9 cellular contexts compared by ENCODE assay signal in the genomic region with DNA sequence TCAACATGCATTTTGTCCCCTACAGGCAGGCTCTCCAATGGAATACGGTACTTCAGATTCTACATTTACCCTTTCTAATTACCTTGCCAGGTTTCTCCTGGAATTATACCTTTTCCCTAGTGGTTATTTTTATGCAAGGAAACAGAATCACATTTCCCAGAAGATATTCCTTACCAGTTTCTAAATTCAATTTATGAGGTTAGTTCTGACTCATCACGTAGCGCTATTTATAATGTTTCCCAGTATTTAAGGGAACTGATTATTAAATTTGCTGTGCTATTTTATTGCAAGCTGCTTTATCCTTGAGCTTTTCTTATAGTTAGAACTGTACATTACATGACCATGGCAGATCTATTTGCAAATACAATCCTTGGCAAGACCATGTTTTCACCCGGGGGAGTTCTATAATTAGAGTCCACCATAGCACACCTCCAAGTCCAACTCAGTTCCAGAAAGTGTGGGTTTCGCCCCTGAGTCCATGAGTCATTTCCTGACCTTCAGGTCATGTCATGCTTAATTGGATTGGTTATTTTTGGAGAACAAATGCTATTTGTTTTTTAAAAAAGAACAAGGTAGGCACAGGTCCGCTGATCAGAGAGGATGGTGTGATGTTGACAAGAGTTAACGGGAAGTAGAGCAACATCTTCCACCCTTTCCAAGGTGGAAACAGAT.
A peak's percentile ranks its signal among the peaks of the same experiment; 100 is the strongest.
DNase-seq lines count a peak whose midpoint lies in the region; ATAC-seq and TF ChIP-seq lines count a peak whose summit lies in the region.
"Had no signal": no experiment of that assay in that cellular context is flagged by ENCODE, and none has a peak within 500 bp of the region (broad histone marks: within the 10 kb centered on the region; RNA-seq: fewer than 3 reads in every experiment).

No MANE protein-coding gene starts in this region.

- POLR2A ChIA-PET in WTC11 (lab: Charles Lee), result no interaction called here

- peak overlapping the region; percentile 41 for H3K27ac Mint-ChIP-seq in activated T-helper 17 cell treated with anti-CD3 and anti-CD28 coated beads, Interleukin-2, amount 50 U/mL, for 72 hours
- H3K27ac Mint-ChIP-seq in activated T-helper 2 cell treated with anti-CD3 and anti-CD28 coated beads, Interferon-gamma antibody, Interleukin-2, Interleukin-4, amounts not matched to agents 10 μg/mL and 5 μg/mL and 100 μg/mL, durations not matched to agents 14 hours and 24 hours and 36 hours, result no peak overlapping the region
- H3K27ac Mint-ChIP-seq in WTC11, result no peak overlapping the region
- H3K27ac Mint-ChIP-seq: nephron had no signal

- H3K27ac ChIP-seq in gastrocnemius medialis, result peak overlapping the region; percentile 88 to 92 (median 90)

- DNase-seq in gastrocnemius medialis (peak in 1 of 2 donors; percentile 50), OCI-M2 (lab: John Stamatoyannopoulos, UW; ENCODE audit: unreplicated experiment) (no peak), anterior cingulate cortex (lab: John Stamatoyannopoulos, UW) (no peak), WTC11 (ENCODE audit: low spot score) (no peak)
- no peak for DNase-seq in activated T-helper 2 cell treated with anti-CD3 and anti-CD28 coated beads, Interferon-gamma antibody, Interleukin-2, Interleukin-4, amounts not matched to agents 10 μg/mL and 5 μg/mL and 100 μg/mL, durations not matched to agents 14 hours and 24 hours and 36 hours (ENCODE audit: low spot score)

- peaks cover 19% of the 10 kb centered on the region for H3K27me3 Mint-ChIP-seq in activated T-helper 17 cell treated with anti-CD3 and anti-CD28 coated beads, Interleukin-2, amount 50 U/mL, for 72 hours
- no peaks in the 10 kb centered on the region for H3K27me3 Mint-ChIP-seq in activated T-helper 2 cell treated with anti-CD3 and anti-CD28 coated beads, Interferon-gamma antibody, Interleukin-2, Interleukin-4, amounts not matched to agents 10 μg/mL and 5 μg/mL and 100 μg/mL, durations not matched to agents 14 hours and 24 hours and 36 hours (ENCODE audit: low read depth)
- H3K27me3 Mint-ChIP-seq in WTC11 (ENCODE audit: low read depth), result no peaks in the 10 kb centered on the region

- H3K4me1 ChIP-seq in gastrocnemius medialis, result peaks cover 41 to 55% of the 10 kb centered on the region in 2 donors

- H3K36me3 Mint-ChIP-seq in activated T-helper 17 cell treated with anti-CD3 and anti-CD28 coated beads, Interleukin-2, amount 50 U/mL, for 72 hours (ENCODE audit: low read depth), result no peaks in the 10 kb centered on the region
- no peaks in the 10 kb centered on the region for H3K36me3 Mint-ChIP-seq in activated T-helper 2 cell treated with anti-CD3 and anti-CD28 coated beads, Interferon-gamma antibody, Interleukin-2, Interleukin-4, amounts not matched to agents 10 μg/mL and 5 μg/mL and 100 μg/mL, durations not matched to agents 14 hours and 24 hours and 36 hours (ENCODE audit: low read depth)
- H3K36me3 Mint-ChIP-seq in WTC11, result peaks cover 16% of the 10 kb centered on the region

- peaks cover 7% of the 10 kb centered on the region for H3K4me1 Mint-ChIP-seq in activated T-helper 17 cell treated with anti-CD3 and anti-CD28 coated beads, Interleukin-2, amount 50 U/mL, for 72 hours
- peaks cover 8% of the 10 kb centered on the region for H3K4me1 Mint-ChIP-seq in activated T-helper 2 cell treated with anti-CD3 and anti-CD28 coated beads, Interferon-gamma antibody, Interleukin-2, Interleukin-4, amounts not matched to agents 10 μg/mL and 5 μg/mL and 100 μg/mL, durations not matched to agents 14 hours and 24 hours and 36 hours (ENCODE audit: low read depth)
- no peaks in the 10 kb centered on the region for H3K4me1 Mint-ChIP-seq in WTC11

- no peak overlapping the region for H3K4me3 Mint-ChIP-seq in activated T-helper 17 cell treated with anti-CD3 and anti-CD28 coated beads, Interleukin-2, amount 50 U/mL, for 72 hours
- no peak overlapping the region for H3K4me3 Mint-ChIP-seq in activated T-helper 2 cell treated with anti-CD3 and anti-CD28 coated beads, Interferon-gamma antibody, Interleukin-2, Interleukin-4, amounts not matched to agents 10 μg/mL and 5 μg/mL and 100 μg/mL, durations not matched to agents 14 hours and 24 hours and 36 hours (ENCODE audit: low read depth)
- no peak overlapping the region for H3K4me3 Mint-ChIP-seq in WTC11
- H3K4me3 Mint-ChIP-seq: nephron had no signal

- peaks cover 12% of the 10 kb centered on the region for H3K9me3 Mint-ChIP-seq in activated T-helper 17 cell treated with anti-CD3 and anti-CD28 coated beads, Interleukin-2, amount 50 U/mL, for 72 hours
- peaks cover 12% of the 10 kb centered on the region for H3K9me3 Mint-ChIP-seq in activated T-helper 2 cell treated with anti-CD3 and anti-CD28 coated beads, Interferon-gamma antibody, Interleukin-2, Interleukin-4, amounts not matched to agents 10 μg/mL and 5 μg/mL and 100 μg/mL, durations not matched to agents 14 hours and 24 hours and 36 hours
- H3K9me3 Mint-ChIP-seq in WTC11, result peaks cover 18% of the 10 kb centered on the region

- in situ Hi-C loops in gastrocnemius medialis (cut with MboI; ENCODE audit: low sequenced_read_pairs in 4 of 4), result loop anchor here in 1 of 4 donors (10.0 kb wide), 1 partner anchor 74 kb away; no protein-coding TSS in a partner anchor

- no peak for TF ChIP-seq POLR2A in gastrocnemius medialis (IDR thresholded peaks at IDR 0.05)

- no peaks in the 10 kb centered on the region for H3K27me3 ChIP-seq in gastrocnemius medialis

- peak overlapping the region in 2 of 4 donors; percentile 2 to 18 for H3K4me3 ChIP-seq in gastrocnemius medialis

- ATAC-seq in GM18870 (IDR thresholded peaks at IDR 0.05; ENCODE audit: unreplicated experiment), result peak; percentile 87
- ATAC-seq in HG02885 (IDR thresholded peaks at IDR 0.05; ENCODE audit: poor library complexity, unreplicated experiment), result peak; percentile 84
- ATAC-seq in activated T-helper 17 cell treated with anti-CD3 and anti-CD28 coated beads, Interleukin-2, amount 50 U/mL, for 72 hours (replicated peaks), result peak; percentile 82
- ATAC-seq in gastrocnemius medialis, result peak; percentile 70 to 73
- no peak for ATAC-seq in WTC11

- TF ChIP-seq CTCF in gastrocnemius medialis (IDR thresholded peaks at IDR 0.05 in 4 of 5, conservative IDR thresholded peaks at IDR 0.05 in 1 of 5), result peak; percentile 23 to 50 (median 39)
- TF ChIP-seq CTCF in WTC11 (IDR thresholded peaks at IDR 0.05), result no peak

- H3K9me3 ChIP-seq in gastrocnemius medialis, result no peaks in the 10 kb centered on the region

- intact Hi-C loops in gastrocnemius medialis (cut with DNase I; ENCODE audit: low total_unique reads), result loop anchor here (2.0 to 5.0 kb wide), 2 partner anchors 66 to 129 kb away; a partner anchor contains a TSS
- intact Hi-C loops in activated T-helper 2 cell treated with anti-CD3 and anti-CD28 coated beads, Interferon-gamma antibody, Interleukin-2, Interleukin-4, amounts not matched to agents 10 μg/mL and 5 μg/mL and 100 μg/mL, durations not matched to agents 14 hours and 24 hours and 36 hours (cut with micrococcal nuclease), result no loop called here

- CTCF ChIA-PET in WTC11 (lab: Charles Lee), result no interaction called here

- H3K36me3 ChIP-seq in gastrocnemius medialis, result no peaks in the 10 kb centered on the region

TF ChIP-seq in WTC11, 78 proteins besides CTCF, POLR2A, EP300 and RAD21:
- TF ChIP-seq TEAD4 (CRISPR knock-in tag; IDR thresholded peaks at IDR 0.05), result no peak
- TF ChIP-seq, protein P1, sequence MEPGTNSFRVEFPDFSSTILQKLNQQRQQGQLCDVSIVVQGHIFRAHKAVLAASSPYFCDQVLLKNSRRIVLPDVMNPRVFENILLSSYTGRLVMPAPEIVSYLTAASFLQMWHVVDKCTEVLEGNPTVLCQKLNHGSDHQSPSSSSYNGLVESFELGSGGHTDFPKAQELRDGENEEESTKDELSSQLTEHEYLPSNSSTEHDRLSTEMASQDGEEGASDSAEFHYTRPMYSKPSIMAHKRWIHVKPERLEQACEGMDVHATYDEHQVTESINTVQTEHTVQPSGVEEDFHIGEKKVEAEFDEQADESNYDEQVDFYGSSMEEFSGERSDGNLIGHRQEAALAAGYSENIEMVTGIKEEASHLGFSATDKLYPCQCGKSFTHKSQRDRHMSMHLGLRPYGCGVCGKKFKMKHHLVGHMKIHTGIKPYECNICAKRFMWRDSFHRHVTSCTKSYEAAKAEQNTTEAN (CRISPR knock-in tag; IDR thresholded peaks at IDR 0.05), result no peak
- TF ChIP-seq, protein P2, sequence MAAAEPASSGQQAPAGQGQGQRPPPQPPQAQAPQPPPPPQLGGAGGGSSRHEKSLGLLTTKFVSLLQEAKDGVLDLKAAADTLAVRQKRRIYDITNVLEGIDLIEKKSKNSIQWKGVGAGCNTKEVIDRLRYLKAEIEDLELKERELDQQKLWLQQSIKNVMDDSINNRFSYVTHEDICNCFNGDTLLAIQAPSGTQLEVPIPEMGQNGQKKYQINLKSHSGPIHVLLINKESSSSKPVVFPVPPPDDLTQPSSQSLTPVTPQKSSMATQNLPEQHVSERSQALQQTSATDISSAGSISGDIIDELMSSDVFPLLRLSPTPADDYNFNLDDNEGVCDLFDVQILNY (CRISPR knock-in tag; IDR thresholded peaks at IDR 0.05), result no peak
- TF ChIP-seq, protein P3, sequence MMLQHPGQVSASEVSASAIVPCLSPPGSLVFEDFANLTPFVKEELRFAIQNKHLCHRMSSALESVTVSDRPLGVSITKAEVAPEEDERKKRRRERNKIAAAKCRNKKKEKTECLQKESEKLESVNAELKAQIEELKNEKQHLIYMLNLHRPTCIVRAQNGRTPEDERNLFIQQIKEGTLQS (CRISPR knock-in tag; conservative IDR thresholded peaks at IDR 0.05), result no peak
